1 cellular context compared by ENCODE assay signal in the genomic region with DNA sequence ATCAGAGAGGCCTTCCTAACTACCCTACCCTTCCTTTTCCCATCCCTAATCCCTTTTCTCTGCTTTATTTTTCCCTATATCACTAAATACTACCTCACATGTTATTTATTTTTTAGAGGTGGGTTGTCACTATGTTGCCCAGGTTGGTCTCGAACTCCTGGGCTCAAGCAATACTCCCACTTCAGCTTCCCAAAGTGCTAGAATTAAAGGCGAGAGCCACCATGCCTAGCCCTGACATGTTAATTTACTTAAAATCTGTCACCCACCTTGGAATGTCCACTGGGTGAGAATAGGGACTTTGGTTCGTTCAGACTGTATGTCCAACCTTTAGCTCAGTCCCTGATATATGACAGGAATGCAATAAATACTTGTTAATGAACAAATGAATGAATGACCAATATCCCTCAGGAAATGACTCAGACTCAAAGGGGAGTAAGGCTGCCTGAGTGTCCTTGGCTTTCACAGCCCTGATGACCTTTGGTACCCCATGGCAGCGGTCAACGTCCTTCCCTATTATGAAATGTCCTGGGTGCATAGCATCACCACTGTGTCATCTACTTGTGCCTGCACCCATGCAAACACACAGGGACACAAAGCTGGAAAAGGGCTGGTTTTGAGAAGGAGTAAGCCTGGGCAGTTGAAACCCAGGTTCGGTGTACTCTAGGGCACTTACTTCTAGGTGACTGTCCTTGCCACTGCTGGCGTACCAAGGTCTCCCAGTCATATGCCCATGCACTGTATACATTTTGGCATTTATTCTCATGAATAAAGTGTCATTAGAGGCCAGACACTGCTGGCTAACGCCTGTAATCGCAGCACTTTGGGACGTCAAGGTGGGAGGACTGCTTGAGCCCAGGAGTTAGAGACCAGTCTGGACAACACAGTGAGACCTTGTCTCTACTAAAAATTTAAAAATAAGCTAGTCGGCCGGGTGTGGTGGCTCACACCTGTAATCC.
TF ChIP-seq lines count a peak whose summit lies in the region.

No MANE protein-coding gene starts in this region.

TF ChIP-seq in SK-N-SH, 30 proteins besides CTCF, POLR2A, EP300 and RAD21 (continued from another document):
- TF ChIP-seq, protein P1, sequence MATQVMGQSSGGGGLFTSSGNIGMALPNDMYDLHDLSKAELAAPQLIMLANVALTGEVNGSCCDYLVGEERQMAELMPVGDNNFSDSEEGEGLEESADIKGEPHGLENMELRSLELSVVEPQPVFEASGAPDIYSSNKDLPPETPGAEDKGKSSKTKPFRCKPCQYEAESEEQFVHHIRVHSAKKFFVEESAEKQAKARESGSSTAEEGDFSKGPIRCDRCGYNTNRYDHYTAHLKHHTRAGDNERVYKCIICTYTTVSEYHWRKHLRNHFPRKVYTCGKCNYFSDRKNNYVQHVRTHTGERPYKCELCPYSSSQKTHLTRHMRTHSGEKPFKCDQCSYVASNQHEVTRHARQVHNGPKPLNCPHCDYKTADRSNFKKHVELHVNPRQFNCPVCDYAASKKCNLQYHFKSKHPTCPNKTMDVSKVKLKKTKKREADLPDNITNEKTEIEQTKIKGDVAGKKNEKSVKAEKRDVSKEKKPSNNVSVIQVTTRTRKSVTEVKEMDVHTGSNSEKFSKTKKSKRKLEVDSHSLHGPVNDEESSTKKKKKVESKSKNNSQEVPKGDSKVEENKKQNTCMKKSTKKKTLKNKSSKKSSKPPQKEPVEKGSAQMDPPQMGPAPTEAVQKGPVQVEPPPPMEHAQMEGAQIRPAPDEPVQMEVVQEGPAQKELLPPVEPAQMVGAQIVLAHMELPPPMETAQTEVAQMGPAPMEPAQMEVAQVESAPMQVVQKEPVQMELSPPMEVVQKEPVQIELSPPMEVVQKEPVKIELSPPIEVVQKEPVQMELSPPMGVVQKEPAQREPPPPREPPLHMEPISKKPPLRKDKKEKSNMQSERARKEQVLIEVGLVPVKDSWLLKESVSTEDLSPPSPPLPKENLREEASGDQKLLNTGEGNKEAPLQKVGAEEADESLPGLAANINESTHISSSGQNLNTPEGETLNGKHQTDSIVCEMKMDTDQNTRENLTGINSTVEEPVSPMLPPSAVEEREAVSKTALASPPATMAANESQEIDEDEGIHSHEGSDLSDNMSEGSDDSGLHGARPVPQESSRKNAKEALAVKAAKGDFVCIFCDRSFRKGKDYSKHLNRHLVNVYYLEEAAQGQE (IDR thresholded peaks at IDR 0.05; ENCODE audit: low read depth, low read length) = no peak
- TF ChIP-seq RCOR1 (IDR thresholded peaks at IDR 0.05; ENCODE audit: low read length) = no peak
- TF ChIP-seq, protein P2, sequence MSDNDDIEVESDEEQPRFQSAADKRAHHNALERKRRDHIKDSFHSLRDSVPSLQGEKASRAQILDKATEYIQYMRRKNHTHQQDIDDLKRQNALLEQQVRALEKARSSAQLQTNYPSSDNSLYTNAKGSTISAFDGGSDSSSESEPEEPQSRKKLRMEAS (IDR thresholded peaks at IDR 0.05; ENCODE audit: low read depth) = peak; percentile 31; the same call in 1 of the 2 replicates
- TF ChIP-seq GABPA (IDR thresholded peaks at IDR 0.05; ENCODE audit: low read depth) = no peak
- TF ChIP-seq, protein P3, sequence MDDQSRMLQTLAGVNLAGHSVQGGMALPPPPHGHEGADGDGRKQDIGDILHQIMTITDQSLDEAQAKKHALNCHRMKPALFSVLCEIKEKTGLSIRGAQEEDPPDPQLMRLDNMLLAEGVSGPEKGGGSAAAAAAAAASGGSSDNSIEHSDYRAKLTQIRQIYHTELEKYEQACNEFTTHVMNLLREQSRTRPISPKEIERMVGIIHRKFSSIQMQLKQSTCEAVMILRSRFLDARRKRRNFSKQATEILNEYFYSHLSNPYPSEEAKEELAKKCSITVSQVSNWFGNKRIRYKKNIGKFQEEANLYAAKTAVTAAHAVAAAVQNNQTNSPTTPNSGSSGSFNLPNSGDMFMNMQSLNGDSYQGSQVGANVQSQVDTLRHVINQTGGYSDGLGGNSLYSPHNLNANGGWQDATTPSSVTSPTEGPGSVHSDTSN (IDR thresholded peaks at IDR 0.05) = peak; percentile 71
- no peak for TF ChIP-seq GATA2 (CRISPR knock-in tag; IDR thresholded peaks at IDR 0.05)
- TF ChIP-seq FOSL2 (IDR thresholded peaks at IDR 0.05; ENCODE audit: borderline replicate concordance, low read depth) = peak; percentile 69; the same call in 1 of the 2 replicates
- TF ChIP-seq NFIC (IDR thresholded peaks at IDR 0.05; ENCODE audit: borderline replicate concordance) = no peak
- no peak for TF ChIP-seq YY1 (IDR thresholded peaks at IDR 0.05; ENCODE audit: low read depth)
- TF ChIP-seq FOXJ3 (CRISPR knock-in tag; IDR thresholded peaks at IDR 0.05) = no peak
- TF ChIP-seq FOXM1 (IDR thresholded peaks at IDR 0.05; ENCODE audit: low read depth) = no peak
- TF ChIP-seq, protein P4, sequence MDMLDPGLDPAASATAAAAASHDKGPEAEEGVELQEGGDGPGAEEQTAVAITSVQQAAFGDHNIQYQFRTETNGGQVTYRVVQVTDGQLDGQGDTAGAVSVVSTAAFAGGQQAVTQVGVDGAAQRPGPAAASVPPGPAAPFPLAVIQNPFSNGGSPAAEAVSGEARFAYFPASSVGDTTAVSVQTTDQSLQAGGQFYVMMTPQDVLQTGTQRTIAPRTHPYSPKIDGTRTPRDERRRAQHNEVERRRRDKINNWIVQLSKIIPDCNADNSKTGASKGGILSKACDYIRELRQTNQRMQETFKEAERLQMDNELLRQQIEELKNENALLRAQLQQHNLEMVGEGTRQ (IDR thresholded peaks at IDR 0.05; ENCODE audit: borderline replicate concordance, low read depth, low read length) = no peak
- TF ChIP-seq, protein P5, sequence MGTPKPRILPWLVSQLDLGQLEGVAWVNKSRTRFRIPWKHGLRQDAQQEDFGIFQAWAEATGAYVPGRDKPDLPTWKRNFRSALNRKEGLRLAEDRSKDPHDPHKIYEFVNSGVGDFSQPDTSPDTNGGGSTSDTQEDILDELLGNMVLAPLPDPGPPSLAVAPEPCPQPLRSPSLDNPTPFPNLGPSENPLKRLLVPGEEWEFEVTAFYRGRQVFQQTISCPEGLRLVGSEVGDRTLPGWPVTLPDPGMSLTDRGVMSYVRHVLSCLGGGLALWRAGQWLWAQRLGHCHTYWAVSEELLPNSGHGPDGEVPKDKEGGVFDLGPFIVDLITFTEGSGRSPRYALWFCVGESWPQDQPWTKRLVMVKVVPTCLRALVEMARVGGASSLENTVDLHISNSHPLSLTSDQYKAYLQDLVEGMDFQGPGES (IDR thresholded peaks at IDR 0.05; ENCODE audit: low read depth, low read length) = no peak
- TF ChIP-seq JUND (IDR thresholded peaks at IDR 0.05) = peak; percentile 74
- no peak for TF ChIP-seq EZH2phosphoT487 (IDR thresholded peaks at IDR 0.05; ENCODE audit: borderline replicate concordance, low read depth)
- TF ChIP-seq NRF1 (IDR thresholded peaks at IDR 0.05; ENCODE audit: low read depth, low read length) = no peak
- no peak for TF ChIP-seq ELF1 (IDR thresholded peaks at IDR 0.05)
- peak; percentile 54; the same call in 1 of the 2 replicates for TF ChIP-seq TEAD4 (IDR thresholded peaks at IDR 0.05; ENCODE audit: borderline replicate concordance, insufficient read depth)
- TF ChIP-seq, protein P6, sequence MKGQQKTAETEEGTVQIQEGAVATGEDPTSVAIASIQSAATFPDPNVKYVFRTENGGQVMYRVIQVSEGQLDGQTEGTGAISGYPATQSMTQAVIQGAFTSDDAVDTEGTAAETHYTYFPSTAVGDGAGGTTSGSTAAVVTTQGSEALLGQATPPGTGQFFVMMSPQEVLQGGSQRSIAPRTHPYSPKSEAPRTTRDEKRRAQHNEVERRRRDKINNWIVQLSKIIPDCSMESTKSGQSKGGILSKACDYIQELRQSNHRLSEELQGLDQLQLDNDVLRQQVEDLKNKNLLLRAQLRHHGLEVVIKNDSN (IDR thresholded peaks at IDR 0.05; ENCODE audit: borderline replicate concordance, low read depth) = no peak
- TF ChIP-seq POLR2AphosphoS5 (IDR thresholded peaks at IDR 0.05; ENCODE audit: low read depth, low read length) = no peak
- peak; percentile 95 for TF ChIP-seq RXRA (IDR thresholded peaks at IDR 0.05; ENCODE audit: borderline replicate concordance, low read depth)
TF ChIP-seq in SK-N-SH: peak in this region for 7.
